ENCODE assay signal across 8 cellular contexts in the genomic region with DNA sequence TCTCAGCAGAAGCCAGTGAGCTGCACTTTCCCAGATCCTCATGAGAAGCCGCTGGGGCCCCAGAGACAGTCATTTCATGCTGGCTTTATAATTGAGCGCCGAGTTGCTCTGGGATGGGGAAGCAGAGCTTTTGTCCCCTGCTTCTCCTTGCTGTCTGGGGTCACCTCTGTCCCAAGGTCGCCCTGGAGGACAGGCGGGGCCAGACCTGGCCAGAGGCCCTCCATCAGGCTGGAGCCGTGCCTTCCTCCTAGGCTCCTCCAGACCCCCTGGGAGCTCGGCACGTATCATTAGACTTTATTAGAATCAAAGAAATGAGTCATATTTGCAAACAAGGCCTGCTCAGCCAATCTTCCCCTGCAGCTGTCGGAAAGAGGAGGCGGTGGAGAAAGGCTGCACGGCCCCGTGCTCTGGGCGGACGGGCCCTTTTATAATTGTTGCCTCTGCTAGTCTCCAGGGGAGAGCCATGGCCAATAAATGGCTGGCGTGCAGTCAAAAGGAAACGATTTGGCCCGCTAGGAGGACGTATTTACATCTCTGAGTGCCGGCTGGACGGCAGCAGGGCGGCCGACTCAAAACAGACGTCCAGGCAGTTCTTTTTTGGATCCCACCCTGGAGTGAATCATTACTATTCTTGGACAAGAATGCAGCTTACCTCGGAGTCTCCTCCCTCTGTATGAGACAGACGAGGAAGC. TPM values are rescaled to one million over a fixed set of nuclear protein-coding genes. Genes with fewer than 3 reads are reported as not detected.
DNase-seq lines count a peak whose midpoint lies in the region; ATAC-seq and TF ChIP-seq lines count a peak whose summit lies in the region.

No MANE protein-coding gene starts in this region.

- H3K4me3 Mint-ChIP-seq in osteocyte (ENCODE audit: unreplicated experiment) (peak overlapping the region; percentile 18), glutamatergic neuron (ENCODE audit: unreplicated experiment) (no peak overlapping the region)
- no peak overlapping the region for H3K4me3 Mint-ChIP-seq in activated CD4-positive, alpha-beta T cell treated with anti-CD3 and anti-CD28 coated beads, Interleukin-2, amount 10 ng/mL, durations not matched to agents 24 days and 14 days

- TF ChIP-seq CTCF in foreskin keratinocyte (conservative IDR thresholded peaks at IDR 0.05): no peak
- TF ChIP-seq CTCF in osteocyte (IDR thresholded peaks at IDR 0.05): peak; percentile 35
- TF ChIP-seq CTCF in glutamatergic neuron (IDR thresholded peaks at IDR 0.05; ENCODE audit: partially characterized antibody, unreplicated experiment): no peak

- intact Hi-C loops in activated CD4-positive, alpha-beta T cell treated with anti-CD3 and anti-CD28 coated beads, Interleukin-2, amount 10 ng/mL, durations not matched to agents 24 days and 14 days (cut with micrococcal nuclease): no loop called here

- H3K36me3 Mint-ChIP-seq in osteocyte (ENCODE audit: unreplicated experiment) (peaks cover 33% of the 10 kb centered on the region), glutamatergic neuron (ENCODE audit: unreplicated experiment) (peaks cover 13% of the 10 kb centered on the region)
- H3K36me3 Mint-ChIP-seq in activated CD4-positive, alpha-beta T cell treated with anti-CD3 and anti-CD28 coated beads, Interleukin-2, amount 10 ng/mL, durations not matched to agents 24 days and 14 days (ENCODE audit: low read depth): peaks cover 25% of the 10 kb centered on the region

- ATAC-seq in foreskin keratinocyte: peak; percentile 64
- ATAC-seq in HG03354 (IDR thresholded peaks at IDR 0.05; ENCODE audit: poor library complexity, severe bottlenecking, unreplicated experiment): no peak
- ATAC-seq in stimulated activated naive CD8-positive, alpha-beta T cell treated with anti-CD3 and anti-CD28 coated beads, Interleukin-15, Interleukin-2, amounts not matched to agents 100 U/mL and 50 U/mL, for 24 hours: no peak

- H3K9me3 Mint-ChIP-seq in osteocyte (ENCODE audit: unreplicated experiment): no peaks in the 10 kb centered on the region
- H3K9me3 Mint-ChIP-seq in activated CD4-positive, alpha-beta T cell treated with anti-CD3 and anti-CD28 coated beads, Interleukin-2, amount 10 ng/mL, durations not matched to agents 24 days and 14 days: peaks cover under 1% of the 10 kb centered on the region
- H3K9me3 Mint-ChIP-seq in glutamatergic neuron (ENCODE audit: unreplicated experiment): no peaks in the 10 kb centered on the region

- no peak overlapping the region for H3K27ac ChIP-seq in foreskin keratinocyte

- H3K4me1 ChIP-seq in foreskin keratinocyte: peaks cover 3% of the 10 kb centered on the region

- H3K27ac Mint-ChIP-seq in osteocyte (ENCODE audit: unreplicated experiment) (peak overlapping the region; percentile 89), glutamatergic neuron (ENCODE audit: unreplicated experiment) (no peak overlapping the region)
- H3K27ac Mint-ChIP-seq in activated CD4-positive, alpha-beta T cell treated with anti-CD3 and anti-CD28 coated beads, Interleukin-2, amount 10 ng/mL, durations not matched to agents 24 days and 14 days: no peak overlapping the region

- no peaks in the 10 kb centered on the region for H3K27me3 Mint-ChIP-seq in osteocyte (ENCODE audit: unreplicated experiment)
- no peaks in the 10 kb centered on the region for H3K27me3 Mint-ChIP-seq in activated CD4-positive, alpha-beta T cell treated with anti-CD3 and anti-CD28 coated beads, Interleukin-2, amount 10 ng/mL, durations not matched to agents 24 days and 14 days
- H3K27me3 Mint-ChIP-seq in glutamatergic neuron (ENCODE audit: unreplicated experiment): no peaks in the 10 kb centered on the region

- DNase-seq in ELR (ENCODE audit: low read depth): peak; percentile 91
- DNase-seq in RPMI7951 (ENCODE audit: low read depth): peak; percentile 99
- DNase-seq in foreskin keratinocyte: peak in 1 of 2 donors; percentile 81
- DNase-seq in osteocyte (ENCODE audit: extremely low spot score, unreplicated experiment): peak; percentile 93
- DNase-seq in activated CD4-positive, alpha-beta T cell treated with anti-CD3 and anti-CD28 coated beads, Interleukin-2, amount 10 ng/mL, durations not matched to agents 24 days and 14 days: no peak
- no peak for DNase-seq in stimulated activated naive CD8-positive, alpha-beta T cell treated with anti-CD3 and anti-CD28 coated beads, Interleukin-15, Interleukin-2, amounts not matched to agents 100 U/mL and 50 U/mL, for 24 hours
- no peak for DNase-seq in glutamatergic neuron

- H3K4me1 Mint-ChIP-seq in osteocyte (ENCODE audit: unreplicated experiment): peaks cover 27% of the 10 kb centered on the region
- H3K4me1 Mint-ChIP-seq in activated CD4-positive, alpha-beta T cell treated with anti-CD3 and anti-CD28 coated beads, Interleukin-2, amount 10 ng/mL, durations not matched to agents 24 days and 14 days: peaks cover 2% of the 10 kb centered on the region
- no peaks in the 10 kb centered on the region for H3K4me1 Mint-ChIP-seq in glutamatergic neuron (ENCODE audit: low read depth, unreplicated experiment)

- H3K27me3 ChIP-seq in foreskin keratinocyte: no peaks in the 10 kb centered on the region

RNA-seq across cellular contexts. Expression of gene SLC6A6, which starts 50.4 kb away (rescaled TPM):
- total RNA-seq in RPMI7951 (2014; rRNA removed; shearing (Covaris generic)): 58.6 and 59.0 TPM in 2 replicates
- total RNA-seq in foreskin keratinocyte: 13.6 and 14.8 TPM in 2 replicates
- polyA plus RNA-seq in foreskin keratinocyte: 4.7 and 5.0 TPM in 2 replicates
- 37.2 and 41.9 TPM in 2 replicates for total RNA-seq in osteocyte
- total RNA-seq in activated CD4-positive, alpha-beta T cell treated with anti-CD3 and anti-CD28 coated beads, Interleukin-2, amount 10 ng/mL, durations not matched to agents 24 days and 14 days: 53.9 and 63.7 TPM in 2 replicates
- 21.9 TPM for total RNA-seq in glutamatergic neuron (ENCODE audit: unreplicated experiment)

Comparison
In these comparisons a context has a peak if more than half of its experiments do, and no peak if none do; other contexts are left out.
1. DNase-seq: peak in ELR (single experiment), RPMI7951 (single experiment) and osteocyte (single experiment); none in activated CD4-positive, alpha-beta T cell treated with anti-CD3 and anti-CD28 coated beads, Interleukin-2, amount 10 ng/mL, durations not matched to agents 24 days and 14 days (single experiment), stimulated activated naive CD8-positive, alpha-beta T cell treated with anti-CD3 and anti-CD28 coated beads, Interleukin-15, Interleukin-2, amounts not matched to agents 100 U/mL and 50 U/mL, for 24 hours (single experiment) and glutamatergic neuron (single experiment).